ENCODE assay signal across 22 cellular contexts in genomic region chr16:82612263-82612662, GRCh38. TPM values are rescaled to one million over a fixed set of nuclear protein-coding genes. Genes with fewer than 3 reads are reported as not detected.
"Had no signal": no experiment of that assay in that cellular context is flagged by ENCODE, and none has a peak within 500 bp of the region (broad histone marks: within the 10 kb centered on the region; RNA-seq: fewer than 3 reads in every experiment).

No MANE protein-coding gene starts in this region.

- DNase-seq: activated CD4-positive, alpha-beta memory T cell treated with anti-CD3 and anti-CD28 coated beads, Interleukin-2, amount 10 ng/mL, durations not matched to agents 7 days and 5 days; activated CD4-positive, alpha-beta T cell treated with anti-CD3 and anti-CD28 coated beads for 1 hour; activated CD4-positive, alpha-beta T cell treated with anti-CD3 and anti-CD28 coated beads for 4 hours; activated CD4-positive, alpha-beta T cell treated with anti-CD3 and anti-CD28 coated beads, Interleukin-2, amount 10 ng/mL, durations not matched to agents 7 days and 5 days; activated CD4-positive, alpha-beta T cell treated with anti-CD3 and anti-CD28 coated beads, Interleukin-2, amount 50 U/mL, for 4 hours; activated CD8-positive, alpha-beta memory T cell treated with anti-CD3 and anti-CD28 coated beads, Interleukin-2, amount 50 U/mL, for 48 hours; activated gamma-delta T cell; activated naive CD4-positive, alpha-beta T cell; activated naive CD4-positive, alpha-beta T cell treated with anti-CD3 and anti-CD28 coated beads, Interleukin-2, amount 10 ng/mL, durations not matched to agents 7 days and 5 days; activated T-cell treated with anti-CD3 and anti-CD28 coated beads for 4 hours; activated T-cell treated with anti-CD3 and anti-CD28 coated beads, Interleukin-2, amount 50 U/mL, for 24 hours; activated T-cell treated with anti-CD3 and anti-CD28 coated beads, Interleukin-2, amount 50 U/mL, for 72 hours; amniotic stem cell; brain microvascular endothelial cell; effector memory CD4-positive, alpha-beta T cell; endodermal cell; foreskin fibroblast; gastrocnemius medialis; heart right ventricle; T-helper 2 cell had no signal

- H3K27me3 ChIP-seq: brain microvascular endothelial cell, gastrocnemius medialis, heart right ventricle had no signal

- H3K9me3 ChIP-seq: gastrocnemius medialis, heart right ventricle had no signal

- H3K36me3 ChIP-seq: brain microvascular endothelial cell, gastrocnemius medialis, heart right ventricle had no signal

- H3K4me3 ChIP-seq: coronary artery, gastrocnemius medialis, heart right ventricle had no signal

- H3K4me1 ChIP-seq: gastrocnemius medialis had no signal

RNA-seq across cellular contexts. Expression of gene CDH13, which starts 14.5 kb away (rescaled TPM):
- total RNA-seq: activated CD4-positive, alpha-beta memory T cell treated with anti-CD3 and anti-CD28 coated beads, Interleukin-2, amount 10 ng/mL, durations not matched to agents 7 days and 5 days; activated CD4-positive, alpha-beta T cell treated with anti-CD3 and anti-CD28 coated beads, Interleukin-2, amount 10 ng/mL, durations not matched to agents 7 days and 5 days; activated T-cell treated with anti-CD3 and anti-CD28 coated beads, Interleukin-2, amount 50 U/mL, for 72 hours; T-helper 1 cell treated with Interleukin-12 subunit alpha and Interleukin-12 subunit beta and Interleukin-4 antibody, amounts not matched to agents 30 ng/mL and 1 ng/mL, for 36 hours had no signal
